1 cellular context compared by ENCODE assay signal in genomic region chr19:35061583-35062373, GRCh38.
TF ChIP-seq lines count a peak whose summit lies in the region.

No MANE protein-coding gene starts in this region.

TF ChIP-seq in HEK293, 187 proteins besides CTCF, POLR2A, EP300 and RAD21 (continued from another document):
- TF ChIP-seq TSHZ1 (tag by site-specific recombination; IDR thresholded peaks at IDR 0.05; ENCODE audit: borderline replicate concordance) = no peak
- no peak for TF ChIP-seq ZNF518A (tag by site-specific recombination; conservative IDR thresholded peaks at IDR 0.05; ENCODE audit: low read depth)
